Comparison of ENCODE assay signal across 26 cellular contexts in genomic region chr6:29129326-29130012, GRCh38. TPM values are rescaled to one million over a fixed set of nuclear protein-coding genes. Genes with fewer than 3 reads are reported as not detected.
DNase-seq lines count a peak whose midpoint lies in the region; ATAC-seq, FAIRE-seq and TF ChIP-seq lines count a peak whose summit lies in the region.
"Had no signal": no experiment of that assay in that cellular context is flagged by ENCODE, and none has a peak within 500 bp of the region (broad histone marks: within the 10 kb centered on the region; RNA-seq: fewer than 3 reads in every experiment).

No MANE protein-coding gene starts in this region.

- H3K27ac ChIP-seq in heart right ventricle (no peak overlapping the region), HepG2 (ENCODE audit: extremely low read length, insufficient read depth, low read length) (no peak overlapping the region), upper lobe of left lung (no peak overlapping the region), spleen (no peak overlapping the region)
- H3K27ac ChIP-seq: A549; BLaER1 treated with 17β-estradiol and CSF1 and Interleukin-3, amounts not matched to agents 10 nM and 100 nM had no signal

- no peak for TF ChIP-seq EP300 in HepG2 (IDR thresholded peaks at IDR 0.05; ENCODE audit: low read depth in 2 of 2, low read length in 2 of 2)
- no peak for TF ChIP-seq EP300 in HepG2 (CRISPR knock-in tag; IDR thresholded peaks at IDR 0.05; ENCODE audit: borderline replicate concordance)
- TF ChIP-seq EP300 in upper lobe of left lung (IDR thresholded peaks at IDR 0.05): no peak

- no peak overlapping the region for H3K9ac ChIP-seq in HepG2 (ENCODE audit: insufficient read depth, low read depth, low read length)
- H3K9ac ChIP-seq: BLaER1 treated with 17β-estradiol and CSF1 and Interleukin-3, amounts not matched to agents 10 nM and 100 nM had no signal

- FAIRE-seq in HepG2 (lab: Jason Lieb, UNC): no peak
- FAIRE-seq: A549, D721Med, GM12891, GM18507 had no signal

- POLR2A ChIA-PET in HepG2 (lab: Yijun Ruan, JAX): no interaction called here

- TF ChIP-seq CTCF in heart right ventricle (IDR thresholded peaks at IDR 0.05) (no peak), HepG2 (CRISPR knock-in tag; IDR thresholded peaks at IDR 0.05) (no peak), upper lobe of left lung (IDR thresholded peaks at IDR 0.05) (no peak), spleen (IDR thresholded peaks at IDR 0.05 in 8 of 11, conservative IDR thresholded peaks at IDR 0.05 in 3 of 11) (no peak)

- H2AFZ ChIP-seq in HepG2 (ENCODE audit: low read length): no peak overlapping the region

- DNase-seq in Right ventricle myocardium inferior (ENCODE audit: missing footprints) (peak; percentile 45), heart right ventricle (no peak), HepG2 (ENCODE audit: low spot score) (no peak), upper lobe of left lung (peak in 1 of 2 donors; percentile 53), spleen (no peak), HuH-7.5 (ENCODE audit: low spot score) (no peak)
- DNase-seq: 8988T; ACHN; AML-193; BE2C; CD4-positive, alpha-beta T cell; CD8-positive, alpha-beta memory T cell; DMS 273 treated with DMSO at 0.1 percent for 48 hours; DMS79; EL; GDM1; GOT3; H7; HCEC 1CT had no signal

- H3K4me1 ChIP-seq in heart right ventricle: no peaks in the 10 kb centered on the region
- no peaks in the 10 kb centered on the region for H3K4me1 ChIP-seq in HepG2 (ENCODE audit: insufficient read depth, low read length)
- no peaks in the 10 kb centered on the region for H3K4me1 ChIP-seq in upper lobe of left lung
- no peaks in the 10 kb centered on the region for H3K4me1 ChIP-seq in spleen
- H3K4me1 ChIP-seq: A549; BE2C; BLaER1 treated with 17β-estradiol and CSF1 and Interleukin-3, amounts not matched to agents 10 nM and 100 nM had no signal

- H3K4me3 ChIP-seq in heart right ventricle: no peak overlapping the region
- no peak overlapping the region for H3K4me3 ChIP-seq in HepG2 (replicated peaks in 1 of 3; ENCODE audit: insufficient read depth in 1 of 3, low read depth in 2 of 3, low read length in 3 of 3)
- no peak overlapping the region for H3K4me3 ChIP-seq in upper lobe of left lung
- no peak overlapping the region for H3K4me3 ChIP-seq in spleen
- H3K4me3 ChIP-seq: A549; BLaER1 treated with 17β-estradiol and CSF1 and Interleukin-3, amounts not matched to agents 10 nM and 100 nM had no signal

- H3K36me3 ChIP-seq in heart right ventricle (no peaks in the 10 kb centered on the region), HepG2 (replicated peaks in 1 of 2; ENCODE audit: control insufficient read depth in 1 of 2, insufficient read depth in 2 of 2, low read length in 2 of 2) (no peaks in the 10 kb centered on the region), upper lobe of left lung (no peaks in the 10 kb centered on the region), spleen (no peaks in the 10 kb centered on the region)
- H3K36me3 ChIP-seq: BE2C; BLaER1 treated with 17β-estradiol and CSF1 and Interleukin-3, amounts not matched to agents 10 nM and 100 nM had no signal

- H3K27me3 ChIP-seq in heart right ventricle: peaks cover 0 to 14% (median 0%) of the 10 kb centered on the region in 7 donors
- H3K27me3 ChIP-seq in HepG2 (ENCODE audit: control insufficient read depth in 1 of 2, insufficient read depth in 2 of 2, low read length in 2 of 2): peaks cover 0 to 14% of the 10 kb centered on the region in 2 experiments; a peak in 1 of 5 replicates
- H3K27me3 ChIP-seq in upper lobe of left lung: no peaks in the 10 kb centered on the region
- peaks cover 0 to 33% (median 0%) of the 10 kb centered on the region in 7 donors for H3K27me3 ChIP-seq in spleen (replicated peaks in 1 of 7)
- H3K27me3 ChIP-seq: BLaER1 treated with 17β-estradiol and CSF1 and Interleukin-3, amounts not matched to agents 10 nM and 100 nM had no signal

- H3K9me3 ChIP-seq in heart right ventricle (no peaks in the 10 kb centered on the region), HepG2 (ENCODE audit: low read length) (no peaks in the 10 kb centered on the region), upper lobe of left lung (no peaks in the 10 kb centered on the region), spleen (no peaks in the 10 kb centered on the region)
- H3K9me3 ChIP-seq: A549; BE2C; BLaER1 treated with 17β-estradiol and CSF1 and Interleukin-3, amounts not matched to agents 10 nM and 100 nM had no signal

- in situ Hi-C loops in HepG2 (cut with HindIII; ENCODE audit: extremely low pct_ligation_motif_present, low pct_unique_long_range_greater_than_20kb): no loop called here

- no peak for TF ChIP-seq RAD21 in HepG2 (CRISPR knock-in tag; IDR thresholded peaks at IDR 0.05)

- H4K20me1 ChIP-seq in HepG2 (ENCODE audit: insufficient read depth, low read length): no peaks in the 10 kb centered on the region
- H4K20me1 ChIP-seq: BLaER1 treated with 17β-estradiol and CSF1 and Interleukin-3, amounts not matched to agents 10 nM and 100 nM had no signal

- WGBS in heart right ventricle, 2 donors: 73 to 80% methylated on average over 15 of the region's 15 CpGs
- WGBS in HepG2 (ENCODE audit: low lambda C conversion rate): 0% methylated on average over 5 of the region's 15 CpGs
- 68 to 85% methylated on average over 9 to 10 of the region's 15 CpGs for WGBS in upper lobe of left lung, 2 donors
- WGBS in spleen, 5 donors: 73 to 83% (median 79%) methylated on average over 12 to 15 of the region's 15 CpGs

- BruUV-seq in HepG2 (replicated peaks; lab: Mats Ljungman, UMichigan): no TSS peak

- TF ChIP-seq POLR2A in HepG2 (IDR thresholded peaks at IDR 0.05; ENCODE audit: insufficient read depth in 1 of 2, low read depth in 2 of 2, low read length in 2 of 2) (no peak), upper lobe of left lung (IDR thresholded peaks at IDR 0.05) (no peak), spleen (IDR thresholded peaks at IDR 0.05) (no peak)

- no peaks in the 10 kb centered on the region for H3K79me2 ChIP-seq in HepG2 (ENCODE audit: insufficient read depth, low read length)

- CTCF ChIA-PET in HepG2 (lab: Yijun Ruan, JAX; ENCODE audit: low intra/inter-chr PET ratio, low total read pairs): no interaction called here

- H3K4me2 ChIP-seq in HepG2 (ENCODE audit: low read depth, low read length): no peak overlapping the region
- H3K4me2 ChIP-seq: A549; BLaER1 treated with 17β-estradiol and CSF1 and Interleukin-3, amounts not matched to agents 10 nM and 100 nM had no signal

- intact Hi-C loops in Right ventricle myocardium inferior (cut with DNase I): no loop called here
- intact Hi-C loops in heart right ventricle (cut with DNase I): no loop called here
- intact Hi-C loops in HepG2 (cut with micrococcal nuclease; ENCODE audit: unreplicated experiment): no loop called here
- intact Hi-C loops in spleen (cut with DNase I; ENCODE audit: low total_unique reads): no loop called here

- ATAC-seq in Right ventricle myocardium inferior (no peak), heart right ventricle (no peak), HepG2 (peak; percentile 52), upper lobe of left lung (ENCODE audit: low FRiP score in 2 of 2) (peak; percentile 28 to 30), HG03460 (IDR thresholded peaks at IDR 0.05; ENCODE audit: unreplicated experiment) (no peak)
- ATAC-seq: A549 had no signal

RNA-seq across cellular contexts. Expression of gene OR2J3, which starts 21.6 kb away (rescaled TPM):
- total RNA-seq in Right ventricle myocardium inferior (not detected), heart right ventricle (not detected), HepG2 (2016; rRNA removed; fragmentation: Illumina TruSeq; extraction: Trizol) (not detected in 2 replicates), upper lobe of left lung (not detected), spleen (not detected)
- polyA plus RNA-seq in heart right ventricle (not detected), HepG2 (2011; rRNA removed) (0.46 and 0.70 TPM in 2 replicates), spleen (not detected)
- not detected in 2 replicates for total RNA-seq in HepG2 (2016; cell fraction: cytosol; rRNA removed; fragmentation: Illumina TruSeq; extraction: Trizol; ENCODE audit: low read depth)
- total RNA-seq in HepG2 (2016; cell fraction: insoluble cytoplasmic fraction; rRNA removed; fragmentation: Illumina TruSeq; extraction: Trizol): not detected in 2 replicates
- total RNA-seq in HepG2 (2016; cell fraction: membrane; rRNA removed; fragmentation: Illumina TruSeq; extraction: Trizol): not detected in 2 replicates
- total RNA-seq in HepG2 (2016; cell fraction: nucleus; rRNA removed; fragmentation: Illumina TruSeq; extraction: Trizol): 0.31 and 0.34 TPM in 2 replicates
- 0.05 and 0.23 TPM in 2 replicates for polyA plus RNA-seq in HepG2 (2011; cell fraction: cytosol; rRNA removed)
- polyA plus RNA-seq in HepG2 (2011; cell fraction: nucleus; rRNA removed): 2.4 and 2.5 TPM in 2 replicates
- polyA plus RNA-seq in HepG2 (2012): 0.17 TPM in 1 of 2 replicates, not detected in the other
- polyA plus RNA-seq in HepG2 (2016; cell fraction: cytosol; fragmentation: Illumina TruSeq; extraction: Trizol; ENCODE audit: low read depth): not detected in 2 replicates
- not detected in 2 replicates for polyA plus RNA-seq in HepG2 (2016; cell fraction: insoluble cytoplasmic fraction; fragmentation: Illumina TruSeq; extraction: Trizol; ENCODE audit: low read depth)
- polyA plus RNA-seq in HepG2 (2016; cell fraction: membrane; fragmentation: Illumina TruSeq; extraction: Trizol; ENCODE audit: low read depth): not detected in 2 replicates
- polyA plus RNA-seq in HepG2 (2016; cell fraction: nucleus; fragmentation: Illumina TruSeq; extraction: Trizol; ENCODE audit: insufficient read depth, low read depth): not detected in 2 replicates
- polyA minus RNA-seq in HepG2 (2011; rRNA and poly(A)+ RNA removed; ENCODE audit: low replicate concordance): 13.5 TPM in 1 of 2 replicates, not detected in the other
- polyA minus RNA-seq in HepG2 (2011; cell fraction: cytosol; rRNA and poly(A)+ RNA removed): not detected in 2 replicates
- 9.8 and 17.3 TPM in 2 replicates for polyA minus RNA-seq in HepG2 (2011; cell fraction: nucleus; rRNA and poly(A)+ RNA removed)
- total RNA-seq: CD4-positive, alpha-beta T cell; CD8-positive, alpha-beta memory T cell; H7 had no signal
- polyA plus RNA-seq: A549; CD14-positive monocyte; CD8-positive, alpha-beta memory T cell had no signal

RNA-seq across cellular contexts. Expression of gene OR2J1, which starts 30.2 kb away (rescaled TPM):
- total RNA-seq in Right ventricle myocardium inferior: not detected
- total RNA-seq in heart right ventricle: not detected
- not detected for polyA plus RNA-seq in heart right ventricle
- total RNA-seq in HepG2 (2016; rRNA removed; fragmentation: Illumina TruSeq; extraction: Trizol): not detected in 2 replicates
- total RNA-seq in HepG2 (2016; cell fraction: cytosol; rRNA removed; fragmentation: Illumina TruSeq; extraction: Trizol; ENCODE audit: low read depth): not detected in 2 replicates
- total RNA-seq in HepG2 (2016; cell fraction: insoluble cytoplasmic fraction; rRNA removed; fragmentation: Illumina TruSeq; extraction: Trizol): not detected in 2 replicates
- total RNA-seq in HepG2 (2016; cell fraction: membrane; rRNA removed; fragmentation: Illumina TruSeq; extraction: Trizol): not detected in 2 replicates
- total RNA-seq in HepG2 (2016; cell fraction: nucleus; rRNA removed; fragmentation: Illumina TruSeq; extraction: Trizol): not detected in 2 replicates
- polyA plus RNA-seq in HepG2 (2011; rRNA removed): 0.05 and 0.07 TPM in 2 replicates
- polyA plus RNA-seq in HepG2 (2011; cell fraction: cytosol; rRNA removed): not detected in 2 replicates
- 0.17 and 0.34 TPM in 2 replicates for polyA plus RNA-seq in HepG2 (2011; cell fraction: nucleus; rRNA removed)
- not detected in 2 replicates for polyA plus RNA-seq in HepG2 (2012)
- polyA plus RNA-seq in HepG2 (2016; cell fraction: cytosol; fragmentation: Illumina TruSeq; extraction: Trizol; ENCODE audit: low read depth): not detected in 2 replicates
- polyA plus RNA-seq in HepG2 (2016; cell fraction: insoluble cytoplasmic fraction; fragmentation: Illumina TruSeq; extraction: Trizol; ENCODE audit: low read depth): not detected in 2 replicates
- not detected in 2 replicates for polyA plus RNA-seq in HepG2 (2016; cell fraction: membrane; fragmentation: Illumina TruSeq; extraction: Trizol; ENCODE audit: low read depth)
- polyA plus RNA-seq in HepG2 (2016; cell fraction: nucleus; fragmentation: Illumina TruSeq; extraction: Trizol; ENCODE audit: insufficient read depth, low read depth): not detected in 2 replicates
- polyA minus RNA-seq in HepG2 (2011; rRNA and poly(A)+ RNA removed; ENCODE audit: low replicate concordance): 2.6 TPM in 1 of 2 replicates, not detected in the other
- polyA minus RNA-seq in HepG2 (2011; cell fraction: cytosol; rRNA and poly(A)+ RNA removed): not detected in 2 replicates
- 2.0 and 4.0 TPM in 2 replicates for polyA minus RNA-seq in HepG2 (2011; cell fraction: nucleus; rRNA and poly(A)+ RNA removed)
- total RNA-seq in upper lobe of left lung: under 1 TPM in 1 of 6 donors, not detected in 5; 0.49 TPM
- total RNA-seq in spleen: not detected
- polyA plus RNA-seq in spleen: not detected
- total RNA-seq: CD4-positive, alpha-beta T cell; CD8-positive, alpha-beta memory T cell; H7 had no signal
- polyA plus RNA-seq: A549; CD14-positive monocyte; CD8-positive, alpha-beta memory T cell had no signal

RNA-seq across cellular contexts. Expression of gene OR2J2, which starts 41.2 kb away (rescaled TPM):
- not detected for total RNA-seq in Right ventricle myocardium inferior
- total RNA-seq in heart right ventricle: not detected
- polyA plus RNA-seq in heart right ventricle: not detected
- total RNA-seq in HepG2 (2016; rRNA removed; fragmentation: Illumina TruSeq; extraction: Trizol): not detected in 2 replicates
- not detected in 2 replicates for total RNA-seq in HepG2 (2016; cell fraction: cytosol; rRNA removed; fragmentation: Illumina TruSeq; extraction: Trizol; ENCODE audit: low read depth)
- total RNA-seq in HepG2 (2016; cell fraction: insoluble cytoplasmic fraction; rRNA removed; fragmentation: Illumina TruSeq; extraction: Trizol): not detected in 2 replicates
- total RNA-seq in HepG2 (2016; cell fraction: membrane; rRNA removed; fragmentation: Illumina TruSeq; extraction: Trizol): not detected in 2 replicates
- total RNA-seq in HepG2 (2016; cell fraction: nucleus; rRNA removed; fragmentation: Illumina TruSeq; extraction: Trizol): not detected in 2 replicates
- 0.09 and 0.36 TPM in 2 replicates for polyA plus RNA-seq in HepG2 (2011; rRNA removed)
- 0.08 TPM in 1 of 2 replicates, not detected in the other for polyA plus RNA-seq in HepG2 (2011; cell fraction: cytosol; rRNA removed)
- polyA plus RNA-seq in HepG2 (2011; cell fraction: nucleus; rRNA removed): 0.71 and 0.85 TPM in 2 replicates
- polyA plus RNA-seq in HepG2 (2012): not detected in 2 replicates
- not detected in 2 replicates for polyA plus RNA-seq in HepG2 (2016; cell fraction: cytosol; fragmentation: Illumina TruSeq; extraction: Trizol; ENCODE audit: low read depth)
- polyA plus RNA-seq in HepG2 (2016; cell fraction: insoluble cytoplasmic fraction; fragmentation: Illumina TruSeq; extraction: Trizol; ENCODE audit: low read depth): not detected in 2 replicates
- not detected in 2 replicates for polyA plus RNA-seq in HepG2 (2016; cell fraction: membrane; fragmentation: Illumina TruSeq; extraction: Trizol; ENCODE audit: low read depth)
- polyA plus RNA-seq in HepG2 (2016; cell fraction: nucleus; fragmentation: Illumina TruSeq; extraction: Trizol; ENCODE audit: insufficient read depth, low read depth): not detected in 2 replicates
- 6.8 TPM in 1 of 2 replicates, not detected in the other for polyA minus RNA-seq in HepG2 (2011; rRNA and poly(A)+ RNA removed; ENCODE audit: low replicate concordance)
- not detected in 2 replicates for polyA minus RNA-seq in HepG2 (2011; cell fraction: cytosol; rRNA and poly(A)+ RNA removed)
- polyA minus RNA-seq in HepG2 (2011; cell fraction: nucleus; rRNA and poly(A)+ RNA removed): 5.2 and 13.1 TPM in 2 replicates
- total RNA-seq in upper lobe of left lung: not detected
- total RNA-seq in spleen: not detected
- polyA plus RNA-seq in spleen: not detected
- total RNA-seq: CD4-positive, alpha-beta T cell; CD8-positive, alpha-beta memory T cell; H7 had no signal
- polyA plus RNA-seq: A549; CD14-positive monocyte; CD8-positive, alpha-beta memory T cell had no signal

RNA-seq across cellular contexts. Expression of gene OR2B3, which starts 42.4 kb away (rescaled TPM):
- total RNA-seq in Right ventricle myocardium inferior: not detected
- total RNA-seq in heart right ventricle: not detected
- polyA plus RNA-seq in heart right ventricle: not detected
- total RNA-seq in HepG2 (2016; rRNA removed; fragmentation: Illumina TruSeq; extraction: Trizol): not detected in 2 replicates
- not detected in 2 replicates for total RNA-seq in HepG2 (2016; cell fraction: cytosol; rRNA removed; fragmentation: Illumina TruSeq; extraction: Trizol; ENCODE audit: low read depth)
- total RNA-seq in HepG2 (2016; cell fraction: insoluble cytoplasmic fraction; rRNA removed; fragmentation: Illumina TruSeq; extraction: Trizol): not detected in 2 replicates
- not detected in 2 replicates for total RNA-seq in HepG2 (2016; cell fraction: membrane; rRNA removed; fragmentation: Illumina TruSeq; extraction: Trizol)
- total RNA-seq in HepG2 (2016; cell fraction: nucleus; rRNA removed; fragmentation: Illumina TruSeq; extraction: Trizol): not detected in 2 replicates
- polyA plus RNA-seq in HepG2 (2011; rRNA removed): not detected in 2 replicates
- not detected in 2 replicates for polyA plus RNA-seq in HepG2 (2011; cell fraction: cytosol; rRNA removed)
- polyA plus RNA-seq in HepG2 (2011; cell fraction: nucleus; rRNA removed): not detected in 2 replicates
- not detected in 2 replicates for polyA plus RNA-seq in HepG2 (2012)
- polyA plus RNA-seq in HepG2 (2016; cell fraction: cytosol; fragmentation: Illumina TruSeq; extraction: Trizol; ENCODE audit: low read depth): not detected in 2 replicates
- polyA plus RNA-seq in HepG2 (2016; cell fraction: insoluble cytoplasmic fraction; fragmentation: Illumina TruSeq; extraction: Trizol; ENCODE audit: low read depth): not detected in 2 replicates
- not detected in 2 replicates for polyA plus RNA-seq in HepG2 (2016; cell fraction: membrane; fragmentation: Illumina TruSeq; extraction: Trizol; ENCODE audit: low read depth)
- polyA plus RNA-seq in HepG2 (2016; cell fraction: nucleus; fragmentation: Illumina TruSeq; extraction: Trizol; ENCODE audit: insufficient read depth, low read depth): not detected in 2 replicates
- polyA minus RNA-seq in HepG2 (2011; rRNA and poly(A)+ RNA removed; ENCODE audit: low replicate concordance): not detected in 2 replicates
- polyA minus RNA-seq in HepG2 (2011; cell fraction: cytosol; rRNA and poly(A)+ RNA removed): not detected in 2 replicates
- polyA minus RNA-seq in HepG2 (2011; cell fraction: nucleus; rRNA and poly(A)+ RNA removed): not detected in 2 replicates
- not detected for total RNA-seq in upper lobe of left lung
- not detected for total RNA-seq in spleen
- polyA plus RNA-seq in spleen: not detected
- total RNA-seq: CD4-positive, alpha-beta T cell; CD8-positive, alpha-beta memory T cell; H7 had no signal
- polyA plus RNA-seq: A549; CD14-positive monocyte; CD8-positive, alpha-beta memory T cell had no signal

Comparison
In these comparisons a context has a peak if more than half of its experiments do, and no peak if none do; other contexts are left out.
1. ATAC-seq: peak in HepG2 (single experiment) and upper lobe of left lung (2 of 2); none in Right ventricle myocardium inferior (single experiment), heart right ventricle (0 of 8) and HG03460 (single experiment).